9 cellular contexts compared by ENCODE assay signal in the genomic region with DNA sequence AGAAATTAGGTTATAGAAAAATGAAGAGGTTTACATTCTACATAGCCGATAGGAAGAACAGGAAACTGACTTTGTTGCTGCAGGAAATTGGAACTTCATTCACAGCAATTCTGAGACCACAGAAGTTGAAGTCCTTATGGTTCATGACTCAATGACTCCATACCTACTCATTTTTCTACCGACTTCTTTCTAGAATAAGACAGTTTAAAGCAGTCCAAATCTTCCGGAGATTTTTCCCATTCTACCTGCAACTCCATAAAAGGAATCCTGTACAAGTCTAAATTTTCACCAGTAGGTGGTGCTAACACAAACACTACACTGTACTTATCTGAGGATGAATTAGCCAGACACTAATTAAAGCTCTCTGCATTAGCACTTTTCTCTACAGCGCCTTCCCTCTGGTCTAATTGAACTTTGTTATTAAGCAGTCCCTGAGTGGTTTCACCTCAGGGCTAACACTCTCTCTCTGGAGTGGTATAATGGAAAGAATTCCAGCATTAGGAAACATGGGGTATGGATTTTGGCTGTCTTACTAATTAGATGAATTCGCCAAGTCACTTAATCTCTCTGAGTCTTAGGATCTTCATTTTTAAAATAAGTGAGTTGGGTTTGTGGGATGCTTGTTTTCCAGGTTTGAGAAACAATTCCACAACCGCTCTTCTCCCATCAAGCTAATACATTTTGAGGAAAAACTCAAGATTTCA.
A peak's percentile ranks its signal among the peaks of the same experiment; 100 is the strongest.
DNase-seq lines count a peak whose midpoint lies in the region; ATAC-seq lines count a peak whose summit lies in the region.
"Had no signal": no experiment of that assay in that cellular context is flagged by ENCODE, and none has a peak within 500 bp of the region (broad histone marks: within the 10 kb centered on the region; RNA-seq: fewer than 3 reads in every experiment).

No MANE protein-coding gene starts in this region.

- H3K36me3 Mint-ChIP-seq in activated T-helper 2 cell treated with anti-CD3 and anti-CD28 coated beads, Interferon-gamma antibody, Interleukin-2, Interleukin-4, amounts not matched to agents 10 μg/mL and 5 μg/mL and 100 μg/mL, durations not matched to agents 14 hours and 24 hours and 36 hours (ENCODE audit: low read depth) = peaks cover 27% of the 10 kb centered on the region

- H3K9me3 Mint-ChIP-seq in activated T-helper 2 cell treated with anti-CD3 and anti-CD28 coated beads, Interferon-gamma antibody, Interleukin-2, Interleukin-4, amounts not matched to agents 10 μg/mL and 5 μg/mL and 100 μg/mL, durations not matched to agents 14 hours and 24 hours and 36 hours = peaks cover 22% of the 10 kb centered on the region
- H3K9me3 Mint-ChIP-seq: IgD-negative memory B cell had no signal

- no peaks in the 10 kb centered on the region for H3K27me3 Mint-ChIP-seq in activated T-helper 2 cell treated with anti-CD3 and anti-CD28 coated beads, Interferon-gamma antibody, Interleukin-2, Interleukin-4, amounts not matched to agents 10 μg/mL and 5 μg/mL and 100 μg/mL, durations not matched to agents 14 hours and 24 hours and 36 hours (ENCODE audit: low read depth)

- H3K4me1 Mint-ChIP-seq in activated T-helper 2 cell treated with anti-CD3 and anti-CD28 coated beads, Interferon-gamma antibody, Interleukin-2, Interleukin-4, amounts not matched to agents 10 μg/mL and 5 μg/mL and 100 μg/mL, durations not matched to agents 14 hours and 24 hours and 36 hours (ENCODE audit: low read depth) = peaks cover 79% of the 10 kb centered on the region

- no peak overlapping the region for H3K4me3 Mint-ChIP-seq in activated T-helper 2 cell treated with anti-CD3 and anti-CD28 coated beads, Interferon-gamma antibody, Interleukin-2, Interleukin-4, amounts not matched to agents 10 μg/mL and 5 μg/mL and 100 μg/mL, durations not matched to agents 14 hours and 24 hours and 36 hours (ENCODE audit: low read depth)

- H3K4me3 ChIP-seq in H7 (ENCODE audit: insufficient read depth, low read depth, low read length) = no peak overlapping the region

- ATAC-seq in left cardiac atrium (peak; percentile 61 to 73), sciatic nerve (peak; percentile 30), HG02938 (IDR thresholded peaks at IDR 0.05; ENCODE audit: unreplicated experiment) (no peak)

- no peaks in the 10 kb centered on the region for H3K27me3 ChIP-seq in H7 (ENCODE audit: control insufficient read depth, insufficient read depth, low read length)

- intact Hi-C loops in activated T-helper 2 cell treated with anti-CD3 and anti-CD28 coated beads, Interferon-gamma antibody, Interleukin-2, Interleukin-4, amounts not matched to agents 10 μg/mL and 5 μg/mL and 100 μg/mL, durations not matched to agents 14 hours and 24 hours and 36 hours (cut with micrococcal nuclease) = loop anchor here (1.0 kb wide), 3 partner anchors 63 to 115 kb away; no protein-coding TSS in a partner anchor
- intact Hi-C loops in left cardiac atrium (cut with DNase I) (loop anchor here (5.0 kb wide), 2 partner anchors 320 to 330 kb away; no protein-coding TSS in a partner anchor), sciatic nerve (cut with DNase I) (no loop called here)

- DNase-seq in CMK (ENCODE audit: low read depth) (peak; percentile 36), H7 (peak; percentile 53), NCI-H2171 treated with DMSO at 0.1 percent for 48 hours (lab: John Stamatoyannopoulos, UW) (peak; percentile 14), left cardiac atrium (no peak), sciatic nerve (ENCODE audit: low spot score) (no peak), HK-2 (ENCODE audit: unreplicated experiment) (no peak)
- DNase-seq in activated T-helper 2 cell treated with anti-CD3 and anti-CD28 coated beads, Interferon-gamma antibody, Interleukin-2, Interleukin-4, amounts not matched to agents 10 μg/mL and 5 μg/mL and 100 μg/mL, durations not matched to agents 14 hours and 24 hours and 36 hours (ENCODE audit: low spot score) = no peak

- H3K27ac Mint-ChIP-seq in activated T-helper 2 cell treated with anti-CD3 and anti-CD28 coated beads, Interferon-gamma antibody, Interleukin-2, Interleukin-4, amounts not matched to agents 10 μg/mL and 5 μg/mL and 100 μg/mL, durations not matched to agents 14 hours and 24 hours and 36 hours = peak overlapping the region; percentile 93
- H3K27ac Mint-ChIP-seq: IgD-negative memory B cell had no signal

- H3K36me3 ChIP-seq in H7 (replicated peaks; ENCODE audit: control insufficient read depth, insufficient read depth, low read length) = no peaks in the 10 kb centered on the region

Comparison
In these comparisons a context has a peak if more than half of its experiments do, and no peak if none do; other contexts are left out.
1. DNase-seq: peak in CMK (single experiment), H7 (single experiment) and NCI-H2171 treated with DMSO at 0.1 percent for 48 hours (single experiment); none in activated T-helper 2 cell treated with anti-CD3 and anti-CD28 coated beads, Interferon-gamma antibody, Interleukin-2, Interleukin-4, amounts not matched to agents 10 μg/mL and 5 μg/mL and 100 μg/mL, durations not matched to agents 14 hours and 24 hours and 36 hours (single experiment), left cardiac atrium (single experiment), sciatic nerve (single experiment) and HK-2 (single experiment).